9 cellular contexts compared by ENCODE assay signal in genomic region chr15:65963358-65963757, GRCh38.
"Had no signal": no experiment of that assay in that cellular context is flagged by ENCODE, and none has a peak within 500 bp of the region (broad histone marks: within the 10 kb centered on the region; RNA-seq: fewer than 3 reads in every experiment).

No MANE protein-coding gene starts in this region.

- H3K27ac Mint-ChIP-seq: GM23338, HFFc6 had no signal

- ATAC-seq: HCT116 had no signal

- H3K4me1 ChIP-seq: HAP-1 had no signal

- H3K4me2 ChIP-seq: GM23338, KMS-11 had no signal

- H3K9ac ChIP-seq: KMS-11 had no signal

- FAIRE-seq: HTR-8/SVneo had no signal

- H2AFZ ChIP-seq: GM23338 had no signal

- H3K36me3 ChIP-seq: HAP-1 had no signal

- H3K9me3 ChIP-seq: HAP-1 had no signal

- H3K4me3 ChIP-seq: GM23338, HAP-1 had no signal

- H3K27ac ChIP-seq: KMS-11 had no signal

- H3K9me3 Mint-ChIP-seq: GM23338, HFFc6 had no signal

- DNase-seq: H7, HFFc6, IMR-90, KBM-7 had no signal

- H3K4me3 Mint-ChIP-seq: GM23338, HFFc6 had no signal
